Comparison of ENCODE assay signal across 1 cellular context in the genomic region with DNA sequence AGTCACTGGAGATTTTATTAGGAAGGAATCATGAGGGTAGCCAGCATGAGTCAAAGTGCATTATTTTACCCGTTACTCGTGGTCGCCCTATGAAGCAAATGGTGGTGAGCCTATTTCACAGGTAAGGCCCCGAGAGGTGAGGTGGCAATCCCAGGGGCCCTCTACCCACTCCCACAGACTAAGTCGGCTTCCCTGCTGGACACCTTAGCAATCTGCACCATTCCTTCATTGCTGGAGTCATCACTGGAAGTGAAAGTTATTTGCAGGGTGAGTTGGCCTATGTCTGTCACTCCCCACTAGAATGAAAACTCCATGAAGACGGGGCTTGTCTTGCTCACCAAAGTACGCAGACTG.
TF ChIP-seq lines count a peak whose summit lies in the region.

No MANE protein-coding gene starts in this region.

TF ChIP-seq in GM12878, 131 proteins besides CTCF, POLR2A, EP300 and RAD21 (continued from another document):
- TF ChIP-seq, protein P1, sequence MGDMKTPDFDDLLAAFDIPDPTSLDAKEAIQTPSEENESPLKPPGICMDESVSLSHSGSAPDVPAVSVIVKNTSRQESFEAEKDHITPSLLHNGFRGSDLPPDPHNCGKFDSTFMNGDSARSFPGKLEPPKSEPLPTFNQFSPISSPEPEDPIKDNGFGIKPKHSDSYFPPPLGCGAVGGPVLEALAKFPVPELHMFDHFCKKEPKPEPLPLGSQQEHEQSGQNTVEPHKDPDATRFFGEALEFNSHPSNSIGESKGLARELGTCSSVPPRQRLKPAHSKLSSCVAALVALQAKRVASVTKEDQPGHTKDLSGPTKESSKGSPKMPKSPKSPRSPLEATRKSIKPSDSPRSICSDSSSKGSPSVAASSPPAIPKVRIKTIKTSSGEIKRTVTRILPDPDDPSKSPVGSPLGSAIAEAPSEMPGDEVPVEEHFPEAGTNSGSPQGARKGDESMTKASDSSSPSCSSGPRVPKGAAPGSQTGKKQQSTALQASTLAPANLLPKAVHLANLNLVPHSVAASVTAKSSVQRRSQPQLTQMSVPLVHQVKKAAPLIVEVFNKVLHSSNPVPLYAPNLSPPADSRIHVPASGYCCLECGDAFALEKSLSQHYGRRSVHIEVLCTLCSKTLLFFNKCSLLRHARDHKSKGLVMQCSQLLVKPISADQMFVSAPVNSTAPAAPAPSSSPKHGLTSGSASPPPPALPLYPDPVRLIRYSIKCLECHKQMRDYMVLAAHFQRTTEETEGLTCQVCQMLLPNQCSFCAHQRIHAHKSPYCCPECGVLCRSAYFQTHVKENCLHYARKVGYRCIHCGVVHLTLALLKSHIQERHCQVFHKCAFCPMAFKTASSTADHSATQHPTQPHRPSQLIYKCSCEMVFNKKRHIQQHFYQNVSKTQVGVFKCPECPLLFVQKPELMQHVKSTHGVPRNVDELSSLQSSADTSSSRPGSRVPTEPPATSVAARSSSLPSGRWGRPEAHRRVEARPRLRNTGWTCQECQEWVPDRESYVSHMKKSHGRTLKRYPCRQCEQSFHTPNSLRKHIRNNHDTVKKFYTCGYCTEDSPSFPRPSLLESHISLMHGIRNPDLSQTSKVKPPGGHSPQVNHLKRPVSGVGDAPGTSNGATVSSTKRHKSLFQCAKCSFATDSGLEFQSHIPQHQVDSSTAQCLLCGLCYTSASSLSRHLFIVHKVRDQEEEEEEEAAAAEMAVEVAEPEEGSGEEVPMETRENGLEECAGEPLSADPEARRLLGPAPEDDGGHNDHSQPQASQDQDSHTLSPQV (IDR thresholded peaks at IDR 0.05): peak; percentile 75
- TF ChIP-seq, protein P2, sequence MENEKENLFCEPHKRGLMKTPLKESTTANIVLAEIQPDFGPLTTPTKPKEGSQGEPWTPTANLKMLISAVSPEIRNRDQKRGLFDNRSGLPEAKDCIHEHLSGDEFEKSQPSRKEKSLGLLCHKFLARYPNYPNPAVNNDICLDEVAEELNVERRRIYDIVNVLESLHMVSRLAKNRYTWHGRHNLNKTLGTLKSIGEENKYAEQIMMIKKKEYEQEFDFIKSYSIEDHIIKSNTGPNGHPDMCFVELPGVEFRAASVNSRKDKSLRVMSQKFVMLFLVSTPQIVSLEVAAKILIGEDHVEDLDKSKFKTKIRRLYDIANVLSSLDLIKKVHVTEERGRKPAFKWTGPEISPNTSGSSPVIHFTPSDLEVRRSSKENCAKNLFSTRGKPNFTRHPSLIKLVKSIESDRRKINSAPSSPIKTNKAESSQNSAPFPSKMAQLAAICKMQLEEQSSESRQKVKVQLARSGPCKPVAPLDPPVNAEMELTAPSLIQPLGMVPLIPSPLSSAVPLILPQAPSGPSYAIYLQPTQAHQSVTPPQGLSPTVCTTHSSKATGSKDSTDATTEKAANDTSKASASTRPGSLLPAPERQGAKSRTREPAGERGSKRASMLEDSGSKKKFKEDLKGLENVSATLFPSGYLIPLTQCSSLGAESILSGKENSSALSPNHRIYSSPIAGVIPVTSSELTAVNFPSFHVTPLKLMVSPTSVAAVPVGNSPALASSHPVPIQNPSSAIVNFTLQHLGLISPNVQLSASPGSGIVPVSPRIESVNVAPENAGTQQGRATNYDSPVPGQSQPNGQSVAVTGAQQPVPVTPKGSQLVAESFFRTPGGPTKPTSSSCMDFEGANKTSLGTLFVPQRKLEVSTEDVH (IDR thresholded peaks at IDR 0.05; ENCODE audit: low read depth, partially characterized antibody): no peak
- TF ChIP-seq BCL11A (IDR thresholded peaks at IDR 0.05; ENCODE audit: low read depth, low read length) (peak; percentile 33; the same call in 1 of the 2 replicates), SIX5 (IDR thresholded peaks at IDR 0.05; ENCODE audit: low read depth, low read length, severe bottlenecking) (no peak), BACH1 (IDR thresholded peaks at IDR 0.05; ENCODE audit: borderline replicate concordance) (peak; percentile 72; the same call in 1 of the 2 replicates), CHD1 (IDR thresholded peaks at IDR 0.05; ENCODE audit: low read depth, low read length) (no peak), POLR2AphosphoS2 (IDR thresholded peaks at IDR 0.05; ENCODE audit: low read depth, low read length) (no peak), MEF2A (IDR thresholded peaks at IDR 0.05; ENCODE audit: insufficient read depth, low read depth, low read length) (no peak), MEF2B (IDR thresholded peaks at IDR 0.05; ENCODE audit: partially characterized antibody, poor library complexity, severe bottlenecking) (peak; percentile 87), POLR2AphosphoS5 (IDR thresholded peaks at IDR 0.05; ENCODE audit: low read length) (0 out of 2 replicates have a peak, but pooled peaks have one; percentile 2), CHD4 (IDR thresholded peaks at IDR 0.05) (0 out of 2 replicates have a peak, but pooled peaks have one; percentile 4), PAX8 (IDR thresholded peaks at IDR 0.05) (no peak), IRF4 (IDR thresholded peaks at IDR 0.05; ENCODE audit: low read depth, low read length) (0 out of 2 replicates have a peak, but pooled peaks have one; percentile 10), BHLHE40 (IDR thresholded peaks at IDR 0.05; ENCODE audit: borderline replicate concordance in 1 of 2, low read depth in 2 of 2, low read length in 1 of 2) (0 out of 4 replicates have a peak, but pooled peaks of 1 of the 2 experiments have one; percentile 31), NR2F1 (conservative IDR thresholded peaks at IDR 0.05) (peak; percentile 14; the same call in 1 of the 2 replicates), SP1 (IDR thresholded peaks at IDR 0.05; ENCODE audit: low read depth, low read length) (no peak), POU2F2 (IDR thresholded peaks at IDR 0.05; ENCODE audit: borderline replicate concordance, low read depth, low read length) (peak; percentile 25; the same call in 1 of the 3 replicates)
- TF ChIP-seq, protein P3, sequence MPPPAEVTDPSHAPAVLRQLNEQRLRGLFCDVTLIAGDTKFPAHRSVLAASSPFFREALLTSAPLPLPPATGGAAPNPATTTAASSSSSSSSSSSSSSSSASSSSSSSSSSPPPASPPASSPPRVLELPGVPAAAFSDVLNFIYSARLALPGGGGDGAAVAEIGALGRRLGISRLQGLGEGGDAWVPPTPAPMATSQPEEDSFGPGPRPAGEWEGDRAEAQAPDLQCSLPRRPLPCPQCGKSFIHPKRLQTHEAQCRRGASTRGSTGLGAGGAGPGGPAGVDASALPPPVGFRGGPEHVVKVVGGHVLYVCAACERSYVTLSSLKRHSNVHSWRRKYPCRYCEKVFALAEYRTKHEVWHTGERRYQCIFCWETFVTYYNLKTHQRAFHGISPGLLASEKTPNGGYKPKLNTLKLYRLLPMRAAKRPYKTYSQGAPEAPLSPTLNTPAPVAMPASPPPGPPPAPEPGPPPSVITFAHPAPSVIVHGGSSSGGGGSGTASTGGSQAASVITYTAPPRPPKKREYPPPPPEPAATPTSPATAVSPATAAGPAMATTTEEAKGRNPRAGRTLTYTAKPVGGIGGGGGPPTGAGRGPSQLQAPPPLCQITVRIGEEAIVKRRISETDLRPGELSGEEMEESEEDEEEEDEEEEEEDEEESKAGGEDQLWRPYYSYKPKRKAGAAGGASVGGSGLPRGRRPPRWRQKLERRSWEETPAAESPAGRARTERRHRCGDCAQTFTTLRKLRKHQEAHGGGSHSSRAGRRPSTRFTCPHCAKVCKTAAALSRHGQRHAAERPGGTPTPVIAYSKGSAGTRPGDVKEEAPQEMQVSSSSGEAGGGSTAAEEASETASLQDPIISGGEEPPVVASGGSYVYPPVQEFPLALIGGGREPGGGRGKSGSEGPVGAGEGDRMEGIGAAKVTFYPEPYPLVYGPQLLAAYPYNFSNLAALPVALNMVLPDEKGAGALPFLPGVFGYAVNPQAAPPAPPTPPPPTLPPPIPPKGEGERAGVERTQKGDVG (CRISPR knock-in tag; IDR thresholded peaks at IDR 0.05): peak; percentile 1; the same call in 1 of the 2 replicates
- TF ChIP-seq, protein P4, sequence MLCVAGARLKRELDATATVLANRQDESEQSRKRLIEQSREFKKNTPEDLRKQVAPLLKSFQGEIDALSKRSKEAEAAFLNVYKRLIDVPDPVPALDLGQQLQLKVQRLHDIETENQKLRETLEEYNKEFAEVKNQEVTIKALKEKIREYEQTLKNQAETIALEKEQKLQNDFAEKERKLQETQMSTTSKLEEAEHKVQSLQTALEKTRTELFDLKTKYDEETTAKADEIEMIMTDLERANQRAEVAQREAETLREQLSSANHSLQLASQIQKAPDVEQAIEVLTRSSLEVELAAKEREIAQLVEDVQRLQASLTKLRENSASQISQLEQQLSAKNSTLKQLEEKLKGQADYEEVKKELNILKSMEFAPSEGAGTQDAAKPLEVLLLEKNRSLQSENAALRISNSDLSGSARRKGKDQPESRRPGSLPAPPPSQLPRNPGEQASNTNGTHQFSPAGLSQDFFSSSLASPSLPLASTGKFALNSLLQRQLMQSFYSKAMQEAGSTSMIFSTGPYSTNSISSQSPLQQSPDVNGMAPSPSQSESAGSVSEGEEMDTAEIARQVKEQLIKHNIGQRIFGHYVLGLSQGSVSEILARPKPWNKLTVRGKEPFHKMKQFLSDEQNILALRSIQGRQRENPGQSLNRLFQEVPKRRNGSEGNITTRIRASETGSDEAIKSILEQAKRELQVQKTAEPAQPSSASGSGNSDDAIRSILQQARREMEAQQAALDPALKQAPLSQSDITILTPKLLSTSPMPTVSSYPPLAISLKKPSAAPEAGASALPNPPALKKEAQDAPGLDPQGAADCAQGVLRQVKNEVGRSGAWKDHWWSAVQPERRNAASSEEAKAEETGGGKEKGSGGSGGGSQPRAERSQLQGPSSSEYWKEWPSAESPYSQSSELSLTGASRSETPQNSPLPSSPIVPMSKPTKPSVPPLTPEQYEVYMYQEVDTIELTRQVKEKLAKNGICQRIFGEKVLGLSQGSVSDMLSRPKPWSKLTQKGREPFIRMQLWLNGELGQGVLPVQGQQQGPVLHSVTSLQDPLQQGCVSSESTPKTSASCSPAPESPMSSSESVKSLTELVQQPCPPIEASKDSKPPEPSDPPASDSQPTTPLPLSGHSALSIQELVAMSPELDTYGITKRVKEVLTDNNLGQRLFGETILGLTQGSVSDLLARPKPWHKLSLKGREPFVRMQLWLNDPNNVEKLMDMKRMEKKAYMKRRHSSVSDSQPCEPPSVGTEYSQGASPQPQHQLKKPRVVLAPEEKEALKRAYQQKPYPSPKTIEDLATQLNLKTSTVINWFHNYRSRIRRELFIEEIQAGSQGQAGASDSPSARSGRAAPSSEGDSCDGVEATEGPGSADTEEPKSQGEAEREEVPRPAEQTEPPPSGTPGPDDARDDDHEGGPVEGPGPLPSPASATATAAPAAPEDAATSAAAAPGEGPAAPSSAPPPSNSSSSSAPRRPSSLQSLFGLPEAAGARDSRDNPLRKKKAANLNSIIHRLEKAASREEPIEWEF (IDR thresholded peaks at IDR 0.05; ENCODE audit: insufficient replicate concordance, low read depth, low read length): no peak
- TF ChIP-seq, protein P5, sequence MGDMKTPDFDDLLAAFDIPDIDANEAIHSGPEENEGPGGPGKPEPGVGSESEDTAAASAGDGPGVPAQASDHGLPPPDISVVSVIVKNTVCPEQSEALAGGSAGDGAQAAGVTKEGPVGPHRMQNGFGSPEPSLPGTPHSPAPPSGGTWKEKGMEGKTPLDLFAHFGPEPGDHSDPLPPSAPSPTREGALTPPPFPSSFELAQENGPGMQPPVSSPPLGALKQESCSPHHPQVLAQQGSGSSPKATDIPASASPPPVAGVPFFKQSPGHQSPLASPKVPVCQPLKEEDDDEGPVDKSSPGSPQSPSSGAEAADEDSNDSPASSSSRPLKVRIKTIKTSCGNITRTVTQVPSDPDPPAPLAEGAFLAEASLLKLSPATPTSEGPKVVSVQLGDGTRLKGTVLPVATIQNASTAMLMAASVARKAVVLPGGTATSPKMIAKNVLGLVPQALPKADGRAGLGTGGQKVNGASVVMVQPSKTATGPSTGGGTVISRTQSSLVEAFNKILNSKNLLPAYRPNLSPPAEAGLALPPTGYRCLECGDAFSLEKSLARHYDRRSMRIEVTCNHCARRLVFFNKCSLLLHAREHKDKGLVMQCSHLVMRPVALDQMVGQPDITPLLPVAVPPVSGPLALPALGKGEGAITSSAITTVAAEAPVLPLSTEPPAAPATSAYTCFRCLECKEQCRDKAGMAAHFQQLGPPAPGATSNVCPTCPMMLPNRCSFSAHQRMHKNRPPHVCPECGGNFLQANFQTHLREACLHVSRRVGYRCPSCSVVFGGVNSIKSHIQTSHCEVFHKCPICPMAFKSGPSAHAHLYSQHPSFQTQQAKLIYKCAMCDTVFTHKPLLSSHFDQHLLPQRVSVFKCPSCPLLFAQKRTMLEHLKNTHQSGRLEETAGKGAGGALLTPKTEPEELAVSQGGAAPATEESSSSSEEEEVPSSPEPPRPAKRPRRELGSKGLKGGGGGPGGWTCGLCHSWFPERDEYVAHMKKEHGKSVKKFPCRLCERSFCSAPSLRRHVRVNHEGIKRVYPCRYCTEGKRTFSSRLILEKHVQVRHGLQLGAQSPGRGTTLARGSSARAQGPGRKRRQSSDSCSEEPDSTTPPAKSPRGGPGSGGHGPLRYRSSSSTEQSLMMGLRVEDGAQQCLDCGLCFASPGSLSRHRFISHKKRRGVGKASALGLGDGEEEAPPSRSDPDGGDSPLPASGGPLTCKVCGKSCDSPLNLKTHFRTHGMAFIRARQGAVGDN (IDR thresholded peaks at IDR 0.05): peak; percentile 74
